Comparison of ENCODE assay signal across 8 cellular contexts in the genomic region with DNA sequence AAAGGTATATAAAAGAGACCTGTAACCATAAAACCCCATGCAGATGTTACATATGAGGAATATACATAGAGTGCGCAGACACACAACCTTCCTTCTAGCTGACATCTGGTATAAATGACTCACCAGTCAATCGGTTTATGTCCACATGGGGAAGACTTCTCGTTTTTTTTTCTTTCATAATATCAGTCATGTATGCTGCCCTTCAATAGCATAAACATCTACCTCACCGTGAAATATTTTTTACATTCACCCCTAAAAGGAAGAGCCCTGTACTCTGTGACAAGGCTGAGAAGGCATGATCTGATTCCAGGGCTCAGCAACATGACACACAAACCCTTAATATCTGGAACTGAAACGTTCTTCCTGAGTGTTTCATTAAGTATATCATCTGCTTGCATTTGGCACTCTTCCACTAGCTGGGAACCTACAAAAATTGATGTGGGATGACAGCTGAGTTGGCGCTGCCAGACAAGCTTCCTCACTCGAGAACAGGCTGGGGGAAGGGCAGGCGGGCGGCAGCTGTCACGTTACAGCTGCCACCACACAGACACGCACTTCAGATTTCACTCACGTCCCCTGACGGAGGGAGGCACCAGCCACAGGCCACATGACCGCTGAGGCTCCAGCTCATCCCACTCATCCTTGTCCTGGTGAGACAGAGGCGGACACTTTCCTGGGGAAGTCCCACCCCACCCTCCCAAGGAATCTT.
DNase-seq lines count a peak whose midpoint lies in the region; ATAC-seq and TF ChIP-seq lines count a peak whose summit lies in the region.

No MANE protein-coding gene starts in this region.

- no peak for TF ChIP-seq CTCF in AG09309 (IDR thresholded peaks at IDR 0.05; ENCODE audit: control insufficient read depth, insufficient read depth, low read depth, low read length, missing control alignments)
- TF ChIP-seq CTCF in spleen (IDR thresholded peaks at IDR 0.05 in 8 of 11, conservative IDR thresholded peaks at IDR 0.05 in 3 of 11), result no peak

- in situ Hi-C loops in ACHN (cut with HindIII; ENCODE audit: low pct_ligation_motif_present, low pct_unique_long_range_greater_than_20kb, low sequenced_read_pairs), result no loop called here

- DNase-seq in AG09309 (ENCODE audit: low read depth), result no peak
- peak; percentile 64 for DNase-seq in NCI-H2227 (lab: John Stamatoyannopoulos, UW; ENCODE audit: unreplicated experiment)
- DNase-seq in activated naive CD4-positive, alpha-beta T cell treated with anti-CD3 and anti-CD28 coated beads, Interleukin-2, amount 50 U/mL, for 72 hours (ENCODE audit: low spot score in 2 of 2), result peak in 1 of 2 donors; percentile 57
- peak; percentile 83 to 93 (median 92) for DNase-seq in right cardiac atrium
- peak; percentile 85 for DNase-seq in spleen
- DNase-seq in ACHN, result no peak

- no peaks in the 10 kb centered on the region for H3K36me3 Mint-ChIP-seq in activated naive CD4-positive, alpha-beta T cell treated with anti-CD3 and anti-CD28 coated beads, Interleukin-2, amount 50 U/mL, for 72 hours

- H3K9me3 ChIP-seq in right cardiac atrium (ENCODE audit: control insufficient read depth, low read length) (no peaks in the 10 kb centered on the region), spleen (no peaks in the 10 kb centered on the region)

- H3K4me1 ChIP-seq in right cardiac atrium (ENCODE audit: control insufficient read depth, insufficient read depth, low read length), result peaks cover 23% of the 10 kb centered on the region
- peaks cover 10 to 50% (median 29%) of the 10 kb centered on the region in 6 donors for H3K4me1 ChIP-seq in spleen

- ATAC-seq in GM18517 (IDR thresholded peaks at IDR 0.05; ENCODE audit: unreplicated experiment) (peak; percentile 69), HG03045 (IDR thresholded peaks at IDR 0.05; ENCODE audit: unreplicated experiment) (peak; percentile 83), right cardiac atrium (peak; percentile 86 to 87)
- ATAC-seq in activated naive CD4-positive, alpha-beta T cell treated with anti-CD3 and anti-CD28 coated beads, Interleukin-2, amount 50 U/mL, for 72 hours, result peak; percentile 83 to 84

- intact Hi-C loops in right cardiac atrium (cut with DNase I) (loop anchor here in 3 of 4 donors (5.0 to 10.0 kb wide), 4 partner anchors 60 to 160 kb away; a partner anchor contains a TSS), spleen (cut with DNase I; ENCODE audit: low total_unique reads) (no loop called here)

- no peak for TF ChIP-seq POLR2A in spleen (IDR thresholded peaks at IDR 0.05)

- H3K27me3 ChIP-seq in right cardiac atrium (ENCODE audit: control insufficient read depth, insufficient read depth) (no peaks in the 10 kb centered on the region), spleen (replicated peaks in 1 of 7) (no peaks in the 10 kb centered on the region)

- peak overlapping the region in 1 of 2 donors; percentile 90 for H3K27ac Mint-ChIP-seq in activated naive CD4-positive, alpha-beta T cell treated with anti-CD3 and anti-CD28 coated beads, Interleukin-2, amount 50 U/mL, for 72 hours

- 17% methylated on average over 15 of the region's 15 CpGs for WGBS in right cardiac atrium
- WGBS in spleen, 5 donors, result 14 to 27% (median 19%) methylated on average over 15 of the region's 15 CpGs

- H3K36me3 ChIP-seq in spleen, result no peaks in the 10 kb centered on the region

- H3K4me3 ChIP-seq in AG09309 (ENCODE audit: control insufficient read depth, low read depth, low read length) (peak overlapping the region; percentile 7), right cardiac atrium (ENCODE audit: low read length) (no peak overlapping the region), spleen (peak overlapping the region in 1 of 8 donors; percentile 7)

- no peaks in the 10 kb centered on the region for H3K9me3 Mint-ChIP-seq in activated naive CD4-positive, alpha-beta T cell treated with anti-CD3 and anti-CD28 coated beads, Interleukin-2, amount 50 U/mL, for 72 hours

- H3K27ac ChIP-seq in right cardiac atrium (ENCODE audit: low read length) (peak overlapping the region; percentile 87), spleen (peak overlapping the region in 7 of 8 donors; percentile 20 to 74 (median 44))

Comparison
In these comparisons a context has a peak if more than half of its experiments do, and no peak if none do; other contexts are left out.
1. DNase-seq: peak in NCI-H2227 (single experiment), right cardiac atrium (3 of 3) and spleen (single experiment); none in AG09309 (single experiment) and ACHN (single experiment).
2. Peak in every context shown above with its lines, with median percentiles within 50 percentile points of each other: ATAC-seq.